ENCODE assay signal across 8 cellular contexts in genomic region chr10:119650692-119651513, GRCh38. TPM values are rescaled to one million over a fixed set of nuclear protein-coding genes. Genes with fewer than 3 reads are reported as not detected.
A peak's percentile ranks its signal among the peaks of the same experiment; 100 is the strongest.
DNase-seq lines count a peak whose midpoint lies in the region; ATAC-seq, FAIRE-seq and TF ChIP-seq lines count a peak whose summit lies in the region.

Gene BAG3 (plus strand): TSS chr10:119651380. CDS start chr10:119651676, 296 bp downstream.

- H3K27ac Mint-ChIP-seq in activated naive CD8-positive, alpha-beta T cell treated with anti-CD3 and anti-CD28 coated beads, Interleukin-2, amount 50 U/mL, for 24 hours = peak within 1 kb of the TSS; percentile 89

- H3K4me2 ChIP-seq in Karpas-422 (ENCODE audit: low read depth, low read length, poor library complexity, severe bottlenecking) = peak within 1 kb of the TSS; percentile 74

- no peaks in the 10 kb centered on the region for H3K9me2 ChIP-seq in Karpas-422 (replicated peaks; ENCODE audit: insufficient read depth, low read length)

- peak; percentile 74 for ATAC-seq in GM21723 (IDR thresholded peaks at IDR 0.05; ENCODE audit: unreplicated experiment)
- peak; percentile 55 for ATAC-seq in activated naive CD8-positive, alpha-beta T cell treated with anti-CD3 and anti-CD28 coated beads, Interleukin-2, amount 50 U/mL, for 24 hours
- ATAC-seq in Right ventricle myocardium superior (ENCODE audit: poor library complexity) = peak; percentile 92
- ATAC-seq in pancreas = peak; percentile 88 to 92 (median 90)

- peaks cover 31% of the 10 kb centered on the region for H3K4me1 ChIP-seq in Karpas-422 (ENCODE audit: low read length)
- peaks cover 7 to 21% (median 12%) of the 10 kb centered on the region in 3 donors for H3K4me1 ChIP-seq in pancreas
- peaks cover 30 to 38% of the 10 kb centered on the region in 2 donors for H3K4me1 ChIP-seq in thyroid gland

- peaks cover 43% of the 10 kb centered on the region for H3K4me1 Mint-ChIP-seq in activated naive CD8-positive, alpha-beta T cell treated with anti-CD3 and anti-CD28 coated beads, Interleukin-2, amount 50 U/mL, for 24 hours

- H3K4me3 ChIP-seq in Karpas-422 (ENCODE audit: low read length) (peak within 1 kb of the TSS; percentile 71), pancreas (peak within 1 kb of the TSS; percentile 47 to 94 (median 76)), thyroid gland (replicated peaks in 1 of 3) (peak within 1 kb of the TSS; percentile 73 to 96 (median 92))

- no peaks in the 10 kb centered on the region for H3K36me3 Mint-ChIP-seq in activated naive CD8-positive, alpha-beta T cell treated with anti-CD3 and anti-CD28 coated beads, Interleukin-2, amount 50 U/mL, for 24 hours (ENCODE audit: low read depth)

- intact Hi-C loops in Right ventricle myocardium superior (cut with DNase I) (loop anchor here (2.0 kb wide), 1 partner anchor 76 kb away; the partner anchor contains the start of gene INPP5F), pancreas (cut with DNase I) (no loop called here), thyroid gland (cut with DNase I) (no loop called here)

- no peaks in the 10 kb centered on the region for H3K27me3 Mint-ChIP-seq in activated naive CD8-positive, alpha-beta T cell treated with anti-CD3 and anti-CD28 coated beads, Interleukin-2, amount 50 U/mL, for 24 hours

- H4K20me1 ChIP-seq in Karpas-422 (ENCODE audit: insufficient read depth, low read depth, low read length) = no peaks in the 10 kb centered on the region

- H3K9me3 ChIP-seq in Karpas-422 (ENCODE audit: low read length) = no peaks in the 10 kb centered on the region
- H3K9me3 ChIP-seq in pancreas = no peaks in the 10 kb centered on the region
- no peaks in the 10 kb centered on the region for H3K9me3 ChIP-seq in thyroid gland

- WGBS in pancreas, 2 donors = 1% methylated on average over 29 to 59 of the region's 60 CpGs
- WGBS in thyroid gland, 2 donors = 2 to 4% methylated on average over 10 to 18 of the region's 60 CpGs

- peak within 1 kb of the TSS; percentile 89 for H2AFZ ChIP-seq in Karpas-422 (ENCODE audit: low read length)

- H3K36me3 ChIP-seq in Karpas-422 (ENCODE audit: insufficient read depth, low read length) (no peaks in the 10 kb centered on the region), pancreas (no peaks in the 10 kb centered on the region), thyroid gland (no peaks in the 10 kb centered on the region)

- H3K9ac ChIP-seq in Karpas-422 (ENCODE audit: low read length) = peak within 1 kb of the TSS; percentile 74

- FAIRE-seq in pancreas (lab: Jason Lieb, UNC) = peak; percentile 41

- TF ChIP-seq POLR2A in thyroid gland (IDR thresholded peaks at IDR 0.05) = peak in 1 of 2 donors; percentile 95

- H3K9me3 Mint-ChIP-seq in activated naive CD8-positive, alpha-beta T cell treated with anti-CD3 and anti-CD28 coated beads, Interleukin-2, amount 50 U/mL, for 24 hours = no peaks in the 10 kb centered on the region

- H3K4me3 Mint-ChIP-seq in activated naive CD8-positive, alpha-beta T cell treated with anti-CD3 and anti-CD28 coated beads, Interleukin-2, amount 50 U/mL, for 24 hours = peak within 1 kb of the TSS; percentile 90

- H3K27me3 ChIP-seq in Karpas-422 (ENCODE audit: low read length) = no peaks in the 10 kb centered on the region
- no peaks in the 10 kb centered on the region for H3K27me3 ChIP-seq in pancreas
- H3K27me3 ChIP-seq in thyroid gland = no peaks in the 10 kb centered on the region

- TF ChIP-seq CTCF in pancreas (IDR thresholded peaks at IDR 0.05) = no peak
- no peak for TF ChIP-seq CTCF in thyroid gland (IDR thresholded peaks at IDR 0.05)

- H3K27ac ChIP-seq in Karpas-422 (ENCODE audit: low read length) = no peak within 1 kb of the TSS
- peak within 1 kb of the TSS; percentile 69 to 99 (median 92) for H3K27ac ChIP-seq in pancreas
- peak within 1 kb of the TSS; percentile 94 to 100 (median 99) for H3K27ac ChIP-seq in thyroid gland

- peak; percentile 85 for DNase-seq in Daoy (ENCODE audit: low read depth)
- peak; percentile 89 for DNase-seq in Karpas-422
- DNase-seq in T follicular helper cell (ENCODE audit: low read depth) = peak; percentile 70
- DNase-seq in activated naive CD8-positive, alpha-beta T cell treated with anti-CD3 and anti-CD28 coated beads, Interleukin-2, amount 50 U/mL, for 24 hours = peak; percentile 83
- DNase-seq in Right ventricle myocardium superior = peak; percentile 97
- peak; percentile 86 to 97 (median 94) for DNase-seq in pancreas
- DNase-seq in thyroid gland = peak; percentile 92 to 93

- H3K79me2 ChIP-seq in Karpas-422 (ENCODE audit: low read length) = no peaks in the 10 kb centered on the region

RNA-seq across cellular contexts. Expression of gene BAG3, which starts in this region (rescaled TPM):
- total RNA-seq in Daoy (2014; rRNA removed; shearing (Covaris generic)) = 6.9 and 9.4 TPM in 2 replicates
- 0.97 and 1.4 TPM in 2 replicates for total RNA-seq in Karpas-422 (2014; rRNA removed; shearing (Covaris generic); ENCODE audit: low replicate concordance)
- total RNA-seq in Right ventricle myocardium superior (153 TPM), pancreas (10 to 100 TPM in 2 of 6 donors, 1 to 10 TPM in 4; 6.4 to 13.4 (median 8.3) TPM), thyroid gland (10 to 100 TPM; 26.6 to 46.6 (median 38.0) TPM)
- polyA plus RNA-seq in pancreas = 10 to 100 TPM in 1 of 2 donors, 1 to 10 TPM in 1; 8.4 to 16.8 TPM
